22 cellular contexts compared by ENCODE assay signal in genomic region chr6:139872635-139873034, GRCh38.
DNase-seq lines count a peak whose midpoint lies in the region; ATAC-seq and TF ChIP-seq lines count a peak whose summit lies in the region.
"Had no signal": no experiment of that assay in that cellular context is flagged by ENCODE, and none has a peak within 500 bp of the region (broad histone marks: within the 10 kb centered on the region; RNA-seq: fewer than 3 reads in every experiment).

No MANE protein-coding gene starts in this region.

- no peak overlapping the region for H2BK120ac ChIP-seq in neuronal stem cell (ENCODE audit: low read depth, low read length)

- H3K4ac ChIP-seq in neuronal stem cell (ENCODE audit: low read length): no peak overlapping the region

- H4K91ac ChIP-seq in neuronal stem cell (ENCODE audit: low read depth, low read length, poor library complexity): no peak overlapping the region

- H3K4me2 ChIP-seq in neuronal stem cell (ENCODE audit: insufficient read depth, low read length, poor library complexity, severe bottlenecking): no peak overlapping the region
- H3K4me2 ChIP-seq: GM23338 had no signal

- H3K9me3 ChIP-seq in A673 (ENCODE audit: low read depth, low read length, poor library complexity, severe bottlenecking): peaks cover 5% of the 10 kb centered on the region
- 0 out of 2 replicates have a peak, but pooled peaks cover 2% of the 10 kb centered on the region for H3K9me3 ChIP-seq in Panc1 (ENCODE audit: control insufficient read depth, insufficient read depth, low read depth, low read length)
- H3K9me3 ChIP-seq in neuronal stem cell (replicated peaks in 1 of 2; ENCODE audit: control insufficient read depth in 2 of 2, insufficient read depth in 1 of 2, low read depth in 1 of 2, low read length in 2 of 2): no peaks in the 10 kb centered on the region
- H3K9me3 ChIP-seq: adrenal gland, spleen, tibial nerve had no signal

- H2BK15ac ChIP-seq in neuronal stem cell (ENCODE audit: low read length): no peak overlapping the region

- H3K4me3 ChIP-seq in A673 (ENCODE audit: low read depth, low read length, poor library complexity, severe bottlenecking) (no peak overlapping the region), Panc1 (ENCODE audit: low read depth in 2 of 2, low read length in 2 of 2) (no peak overlapping the region), neuronal stem cell (ENCODE audit: low read length in 2 of 2) (no peak overlapping the region)
- H3K4me3 ChIP-seq: adrenal gland, dorsolateral prefrontal cortex, GM23338, heart right ventricle, spleen, tibial nerve had no signal

- no peak overlapping the region for H3K9ac ChIP-seq in neuronal stem cell (ENCODE audit: low read depth, low read length, poor library complexity)

- H2AFZ ChIP-seq in neuronal stem cell (ENCODE audit: low read length): peak overlapping the region; percentile 39
- H2AFZ ChIP-seq: GM23338 had no signal

- H3K27me3 ChIP-seq in A673 (replicated peaks; ENCODE audit: insufficient read depth, low read depth, low read length, poor library complexity) (no peaks in the 10 kb centered on the region), Panc1 (ENCODE audit: control insufficient read depth, insufficient read depth, low read length) (no peaks in the 10 kb centered on the region), neuronal stem cell (ENCODE audit: control insufficient read depth in 3 of 3, insufficient read depth in 3 of 3, low read depth in 1 of 3, low read length in 3 of 3) (no peaks in the 10 kb centered on the region)
- H3K27me3 ChIP-seq: adrenal gland, dorsolateral prefrontal cortex, heart right ventricle, spleen, tibial nerve had no signal

- H3K36me3 Mint-ChIP-seq in activated naive CD4-positive, alpha-beta T cell treated with anti-CD3 and anti-CD28 coated beads, Interleukin-2, amount 50 U/mL, for 72 hours: no peaks in the 10 kb centered on the region

- H3K27ac ChIP-seq in A673 (ENCODE audit: low read depth, low read length, poor library complexity, severe bottlenecking): peak overlapping the region; percentile 98
- H3K27ac ChIP-seq in Panc1 (ENCODE audit: low read length): peak overlapping the region; percentile 71; the same call in 1 of the 2 replicates
- no peak overlapping the region for H3K27ac ChIP-seq in neuronal stem cell (replicated peaks; ENCODE audit: low read length)
- H3K27ac ChIP-seq: adrenal gland, dorsolateral prefrontal cortex, heart right ventricle, spleen, tibial nerve had no signal

- no peak overlapping the region for H3K27ac Mint-ChIP-seq in activated naive CD4-positive, alpha-beta T cell treated with anti-CD3 and anti-CD28 coated beads, Interleukin-2, amount 50 U/mL, for 72 hours
- H3K27ac Mint-ChIP-seq: activated B cell treated with CpG ODN at 0.5 μM for 24 hours; GM23338; stimulated activated naive CD8-positive, alpha-beta T cell treated with anti-CD3 and anti-CD28 coated beads, Interleukin-15, amount 100 ng/mL, for 72 hours had no signal

- CTCF ChIA-PET in A673 (lab: Charles Lee): no interaction called here
- CTCF ChIA-PET in Panc1 (lab: Charles Lee): no interaction called here

- ATAC-seq in Panc1 (no peak), HG03175 (IDR thresholded peaks at IDR 0.05; ENCODE audit: unreplicated experiment) (no peak)
- ATAC-seq in activated naive CD4-positive, alpha-beta T cell treated with anti-CD3 and anti-CD28 coated beads, Interleukin-2, amount 50 U/mL, for 72 hours: no peak
- ATAC-seq: GM23338; heart right ventricle; stimulated activated naive CD8-positive, alpha-beta T cell treated with anti-CD3 and anti-CD28 coated beads, Interleukin-15, amount 100 ng/mL, for 72 hours had no signal

- peaks cover 2% of the 10 kb centered on the region for H3K79me1 ChIP-seq in neuronal stem cell (ENCODE audit: low read depth, low read length)

- H3K36me3 ChIP-seq in A673 (ENCODE audit: insufficient read depth, low read length, poor library complexity, severe bottlenecking): peaks cover 7% of the 10 kb centered on the region
- no peaks in the 10 kb centered on the region for H3K36me3 ChIP-seq in Panc1 (ENCODE audit: control insufficient read depth, insufficient read depth, low read length)
- no peaks in the 10 kb centered on the region for H3K36me3 ChIP-seq in neuronal stem cell (replicated peaks in 1 of 2; ENCODE audit: control insufficient read depth in 2 of 2, insufficient read depth in 2 of 2, low read length in 2 of 2)
- H3K36me3 ChIP-seq: adrenal gland, heart right ventricle, spleen, tibial nerve had no signal

- H3K4me1 ChIP-seq in A673 (ENCODE audit: insufficient read depth, low read length, poor library complexity, severe bottlenecking): peaks cover 48% of the 10 kb centered on the region
- H3K4me1 ChIP-seq in Panc1 (ENCODE audit: control insufficient read depth, insufficient read depth, low read length): no peaks in the 10 kb centered on the region; the same call in 1 of the 2 replicates
- peaks cover 1 to 4% of the 10 kb centered on the region in 2 donors for H3K4me1 ChIP-seq in neuronal stem cell (ENCODE audit: control insufficient read depth in 2 of 2, insufficient read depth in 1 of 2, low read depth in 1 of 2, low read length in 2 of 2)
- H3K4me1 ChIP-seq: adrenal gland, spleen, tibial nerve had no signal

- intact Hi-C loops in A673 (cut with micrococcal nuclease; ENCODE audit: unreplicated experiment): loop anchor here (2.0 to 5.0 kb wide), 2 partner anchors 415 to 1690 kb away; no protein-coding TSS in a partner anchor
- intact Hi-C loops in Panc1 (cut with micrococcal nuclease; ENCODE audit: unreplicated experiment): no loop called here

- POLR2A ChIA-PET in A673 (lab: Charles Lee; ENCODE audit: low non-redundant PET) (interaction anchor here (0.7 kb wide), 1 partner anchor 791 kb away, joined by 4 read pairs; no protein-coding TSS in a partner anchor), Panc1 (lab: Charles Lee) (no interaction called here)

- H2BK5ac ChIP-seq in neuronal stem cell (ENCODE audit: low read length): no peak overlapping the region

- peak; percentile 58 for DNase-seq in A673 (ENCODE audit: low spot score)
- no peak for DNase-seq in Panc1 (ENCODE audit: low read depth, low spot score)
- DNase-seq in fibroblast of peridontal ligament (ENCODE audit: extremely low read depth): peak; percentile 32
- no peak for DNase-seq in neuronal stem cell (ENCODE audit: low spot score)
- DNase-seq in NCI-H2107 treated with DMSO at 0.1 percent for 48 hours (lab: John Stamatoyannopoulos, UW; ENCODE audit: unreplicated experiment): no peak
- DNase-seq in mesenteric fat pad (ENCODE audit: low spot score): no peak
- no peak for DNase-seq in activated naive CD4-positive, alpha-beta T cell treated with anti-CD3 and anti-CD28 coated beads, Interleukin-2, amount 50 U/mL, for 72 hours (ENCODE audit: low spot score in 2 of 2)
- DNase-seq: activated B cell treated with CpG ODN at 0.5 μM for 24 hours; activated CD4-positive, alpha-beta T cell treated with anti-CD3 and anti-CD28 coated beads, Interleukin-2, amount 50 U/mL, for 48 hours; activated effector memory CD4-positive, alpha-beta T cell treated with Interleukin-2 at 50 U/mL for 16 hours; adrenal gland; dorsolateral prefrontal cortex; heart right ventricle; NCI-H2081; retina; RPMI8226; spleen; stimulated activated CD4-positive, alpha-beta T cell treated with anti-CD3 and anti-CD28 coated beads, Interleukin-4, amount 100 ng/mL, for 4 hours; stimulated activated naive CD8-positive, alpha-beta T cell treated with anti-CD3 and anti-CD28 coated beads, Interleukin-15, amount 100 ng/mL, for 72 hours had no signal

- TF ChIP-seq CTCF in A673 (conservative IDR thresholded peaks at IDR 0.05; ENCODE audit: low read depth, low read length) (no peak), Panc1 (IDR thresholded peaks at IDR 0.05) (no peak)

- H3K18ac ChIP-seq in neuronal stem cell (ENCODE audit: low read length): no peak overlapping the region

- H3K14ac ChIP-seq in neuronal stem cell (ENCODE audit: low read length): no peak overlapping the region

- no peak overlapping the region for H3K23ac ChIP-seq in neuronal stem cell (ENCODE audit: low read depth, low read length, poor library complexity)

- no peaks in the 10 kb centered on the region for H3K9me3 Mint-ChIP-seq in activated naive CD4-positive, alpha-beta T cell treated with anti-CD3 and anti-CD28 coated beads, Interleukin-2, amount 50 U/mL, for 72 hours
- H3K9me3 Mint-ChIP-seq: activated B cell treated with CpG ODN at 0.5 μM for 24 hours; GM23338; stimulated activated naive CD8-positive, alpha-beta T cell treated with anti-CD3 and anti-CD28 coated beads, Interleukin-15, amount 100 ng/mL, for 72 hours had no signal

- no peak overlapping the region for H4K8ac ChIP-seq in neuronal stem cell (ENCODE audit: low read depth, low read length)

- no TSS peak for BruUV-seq in A673 (replicated peaks; lab: Mats Ljungman, UMichigan)
- BruUV-seq in Panc1 (replicated peaks; lab: Mats Ljungman, UMichigan): no TSS peak

- no peak overlapping the region for H2AK5ac ChIP-seq in neuronal stem cell (ENCODE audit: low read depth, low read length)

- in situ Hi-C loops in Panc1 (cut with HindIII; ENCODE audit: low pct_unique_long_range_greater_than_20kb, low sequenced_read_pairs): no loop called here

- no peak overlapping the region for H2BK12ac ChIP-seq in neuronal stem cell (ENCODE audit: low read length)

- WGBS in neuronal stem cell (ENCODE audit: extremely low coverage in 2 of 2, insufficient read length in 2 of 2, insufficient replicate concordance in 1 of 2), 2 donors: no CpG with 5 or more reads among the region's 2 CpGs

Comparison
In these comparisons a context has a peak if more than half of its experiments do, and no peak if none do; other contexts are left out.
1. DNase-seq: peak in A673 (single experiment) and fibroblast of peridontal ligament (single experiment); none in Panc1 (single experiment), neuronal stem cell (single experiment), NCI-H2107 treated with DMSO at 0.1 percent for 48 hours (single experiment), mesenteric fat pad (single experiment) and activated naive CD4-positive, alpha-beta T cell treated with anti-CD3 and anti-CD28 coated beads, Interleukin-2, amount 50 U/mL, for 72 hours (0 of 2).